Comparison of ENCODE assay signal across 1 cellular context in genomic region chr2:11505652-11506610, GRCh38.
TF ChIP-seq lines count a peak whose summit lies in the region.

No MANE protein-coding gene starts in this region.

TF ChIP-seq in HepG2, 621 proteins besides CTCF, POLR2A, EP300 and RAD21 (continued from another document):
- TF ChIP-seq, protein P1, sequence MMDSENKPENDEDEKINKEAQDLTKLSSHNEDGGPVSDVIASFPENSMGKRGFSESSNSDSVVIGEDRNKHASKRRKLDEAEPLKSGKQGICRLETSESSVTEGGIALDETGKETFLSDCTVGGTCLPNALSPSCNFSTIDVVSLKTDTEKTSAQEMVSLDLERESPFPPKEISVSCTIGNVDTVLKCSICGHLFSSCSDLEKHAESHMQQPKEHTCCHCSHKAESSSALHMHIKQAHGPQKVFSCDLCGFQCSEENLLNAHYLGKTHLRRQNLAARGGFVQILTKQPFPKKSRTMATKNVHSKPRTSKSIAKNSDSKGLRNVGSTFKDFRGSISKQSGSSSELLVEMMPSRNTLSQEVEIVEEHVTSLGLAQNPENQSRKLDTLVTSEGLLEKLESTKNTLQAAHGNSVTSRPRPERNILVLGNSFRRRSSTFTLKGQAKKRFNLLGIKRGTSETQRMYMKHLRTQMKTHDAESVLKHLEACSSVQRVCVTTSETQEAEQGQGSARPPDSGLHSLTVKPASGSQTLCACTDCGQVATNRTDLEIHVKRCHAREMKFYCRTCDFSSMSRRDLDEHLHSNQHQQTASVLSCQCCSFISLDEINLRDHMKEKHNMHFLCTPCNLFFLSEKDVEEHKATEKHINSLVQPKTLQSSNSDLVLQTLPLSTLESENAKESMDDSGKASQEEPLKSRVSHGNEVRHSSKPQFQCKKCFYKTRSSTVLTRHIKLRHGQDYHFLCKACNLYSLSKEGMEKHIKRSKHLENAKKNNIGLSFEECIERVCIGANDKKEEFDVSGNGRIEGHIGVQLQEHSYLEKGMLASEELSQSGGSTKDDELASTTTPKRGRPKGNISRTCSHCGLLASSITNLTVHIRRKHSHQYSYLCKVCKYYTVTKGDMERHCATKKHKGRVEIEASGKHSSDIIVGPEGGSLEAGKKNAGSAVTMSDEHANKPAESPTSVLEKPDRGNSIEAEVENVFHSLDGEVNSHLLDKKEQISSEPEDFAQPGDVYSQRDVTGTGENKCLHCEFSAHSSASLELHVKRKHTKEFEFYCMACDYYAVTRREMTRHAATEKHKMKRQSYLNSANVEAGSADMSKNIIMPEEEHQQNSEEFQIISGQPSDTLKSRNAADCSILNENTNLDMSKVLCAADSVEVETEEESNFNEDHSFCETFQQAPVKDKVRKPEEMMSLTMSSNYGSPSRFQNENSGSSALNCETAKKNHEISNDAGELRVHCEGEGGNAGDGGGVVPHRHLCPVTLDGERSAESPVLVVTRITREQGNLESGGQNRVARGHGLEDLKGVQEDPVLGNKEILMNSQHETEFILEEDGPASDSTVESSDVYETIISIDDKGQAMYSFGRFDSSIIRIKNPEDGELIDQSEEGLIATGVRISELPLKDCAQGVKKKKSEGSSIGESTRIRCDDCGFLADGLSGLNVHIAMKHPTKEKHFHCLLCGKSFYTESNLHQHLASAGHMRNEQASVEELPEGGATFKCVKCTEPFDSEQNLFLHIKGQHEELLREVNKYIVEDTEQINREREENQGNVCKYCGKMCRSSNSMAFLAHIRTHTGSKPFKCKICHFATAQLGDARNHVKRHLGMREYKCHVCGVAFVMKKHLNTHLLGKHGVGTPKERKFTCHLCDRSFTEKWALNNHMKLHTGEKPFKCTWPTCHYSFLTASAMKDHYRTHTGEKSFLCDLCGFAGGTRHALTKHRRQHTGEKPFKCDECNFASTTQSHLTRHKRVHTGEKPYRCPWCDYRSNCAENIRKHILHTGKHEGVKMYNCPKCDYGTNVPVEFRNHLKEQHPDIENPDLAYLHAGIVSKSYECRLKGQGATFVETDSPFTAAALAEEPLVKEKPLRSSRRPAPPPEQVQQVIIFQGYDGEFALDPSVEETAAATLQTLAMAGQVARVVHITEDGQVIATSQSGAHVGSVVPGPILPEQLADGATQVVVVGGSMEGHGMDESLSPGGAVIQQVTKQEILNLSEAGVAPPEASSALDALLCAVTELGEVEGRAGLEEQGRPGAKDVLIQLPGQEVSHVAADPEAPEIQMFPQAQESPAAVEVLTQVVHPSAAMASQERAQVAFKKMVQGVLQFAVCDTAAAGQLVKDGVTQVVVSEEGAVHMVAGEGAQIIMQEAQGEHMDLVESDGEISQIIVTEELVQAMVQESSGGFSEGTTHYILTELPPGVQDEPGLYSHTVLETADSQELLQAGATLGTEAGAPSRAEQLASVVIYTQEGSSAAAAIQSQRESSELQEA (CRISPR knock-in tag; IDR thresholded peaks at IDR 0.05; ENCODE audit: not compliant biosample characterization): peak; percentile 79
- TF ChIP-seq SP5 (CRISPR knock-in tag; IDR thresholded peaks at IDR 0.05; ENCODE audit: borderline replicate concordance, low read depth): peak; percentile 55; the same call in 1 of the 2 replicates
- TF ChIP-seq MTERF4 (CRISPR knock-in tag; IDR thresholded peaks at IDR 0.05): no peak
- TF ChIP-seq ZFX (CRISPR knock-in tag; IDR thresholded peaks at IDR 0.05; ENCODE audit: low read depth): peak; percentile 90
- no peak for TF ChIP-seq SCMH1 (CRISPR knock-in tag; IDR thresholded peaks at IDR 0.05; ENCODE audit: borderline replicate concordance)
- TF ChIP-seq GTF2F1 (IDR thresholded peaks at IDR 0.05; ENCODE audit: low read length): no peak
- peak; percentile 41 for TF ChIP-seq HOMEZ (CRISPR knock-in tag; IDR thresholded peaks at IDR 0.05; ENCODE audit: low read depth)
- TF ChIP-seq NFKB2 (CRISPR knock-in tag; IDR thresholded peaks at IDR 0.05; ENCODE audit: borderline replicate concordance): no peak
- TF ChIP-seq ZNF879 (CRISPR knock-in tag; IDR thresholded peaks at IDR 0.05): 0 out of 2 replicates have a peak, but pooled peaks have one; percentile 49
- 0 out of 2 replicates have a peak, but pooled peaks have one; percentile 25 for TF ChIP-seq HNRNPL (IDR thresholded peaks at IDR 0.05; ENCODE audit: low read depth, low read length)
- TF ChIP-seq ZBTB7B (CRISPR knock-in tag; IDR thresholded peaks at IDR 0.05): peak; percentile 79; the same call in 1 of the 2 replicates
- no peak for TF ChIP-seq MBNL3 (CRISPR knock-in tag; conservative IDR thresholded peaks at IDR 0.05)
- peak; percentile 85; the same call in 1 of the 2 replicates for TF ChIP-seq MED13 (CRISPR knock-in tag; IDR thresholded peaks at IDR 0.05)
- TF ChIP-seq, protein P2, sequence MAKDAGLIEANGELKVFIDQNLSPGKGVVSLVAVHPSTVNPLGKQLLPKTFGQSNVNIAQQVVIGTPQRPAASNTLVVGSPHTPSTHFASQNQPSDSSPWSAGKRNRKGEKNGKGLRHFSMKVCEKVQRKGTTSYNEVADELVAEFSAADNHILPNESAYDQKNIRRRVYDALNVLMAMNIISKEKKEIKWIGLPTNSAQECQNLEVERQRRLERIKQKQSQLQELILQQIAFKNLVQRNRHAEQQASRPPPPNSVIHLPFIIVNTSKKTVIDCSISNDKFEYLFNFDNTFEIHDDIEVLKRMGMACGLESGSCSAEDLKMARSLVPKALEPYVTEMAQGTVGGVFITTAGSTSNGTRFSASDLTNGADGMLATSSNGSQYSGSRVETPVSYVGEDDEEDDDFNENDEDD (CRISPR knock-in tag; IDR thresholded peaks at IDR 0.05; ENCODE audit: borderline replicate concordance): peak; percentile 43; the same call in 1 of the 2 replicates
- TF ChIP-seq NFYC (CRISPR knock-in tag; IDR thresholded peaks at IDR 0.05): peak; percentile 55
- peak; percentile 94 for TF ChIP-seq HDAC2 (CRISPR knock-in tag; IDR thresholded peaks at IDR 0.05)
- peak; percentile 90 for TF ChIP-seq FOXA3 (CRISPR knock-in tag; IDR thresholded peaks at IDR 0.05)
- TF ChIP-seq, protein P3, sequence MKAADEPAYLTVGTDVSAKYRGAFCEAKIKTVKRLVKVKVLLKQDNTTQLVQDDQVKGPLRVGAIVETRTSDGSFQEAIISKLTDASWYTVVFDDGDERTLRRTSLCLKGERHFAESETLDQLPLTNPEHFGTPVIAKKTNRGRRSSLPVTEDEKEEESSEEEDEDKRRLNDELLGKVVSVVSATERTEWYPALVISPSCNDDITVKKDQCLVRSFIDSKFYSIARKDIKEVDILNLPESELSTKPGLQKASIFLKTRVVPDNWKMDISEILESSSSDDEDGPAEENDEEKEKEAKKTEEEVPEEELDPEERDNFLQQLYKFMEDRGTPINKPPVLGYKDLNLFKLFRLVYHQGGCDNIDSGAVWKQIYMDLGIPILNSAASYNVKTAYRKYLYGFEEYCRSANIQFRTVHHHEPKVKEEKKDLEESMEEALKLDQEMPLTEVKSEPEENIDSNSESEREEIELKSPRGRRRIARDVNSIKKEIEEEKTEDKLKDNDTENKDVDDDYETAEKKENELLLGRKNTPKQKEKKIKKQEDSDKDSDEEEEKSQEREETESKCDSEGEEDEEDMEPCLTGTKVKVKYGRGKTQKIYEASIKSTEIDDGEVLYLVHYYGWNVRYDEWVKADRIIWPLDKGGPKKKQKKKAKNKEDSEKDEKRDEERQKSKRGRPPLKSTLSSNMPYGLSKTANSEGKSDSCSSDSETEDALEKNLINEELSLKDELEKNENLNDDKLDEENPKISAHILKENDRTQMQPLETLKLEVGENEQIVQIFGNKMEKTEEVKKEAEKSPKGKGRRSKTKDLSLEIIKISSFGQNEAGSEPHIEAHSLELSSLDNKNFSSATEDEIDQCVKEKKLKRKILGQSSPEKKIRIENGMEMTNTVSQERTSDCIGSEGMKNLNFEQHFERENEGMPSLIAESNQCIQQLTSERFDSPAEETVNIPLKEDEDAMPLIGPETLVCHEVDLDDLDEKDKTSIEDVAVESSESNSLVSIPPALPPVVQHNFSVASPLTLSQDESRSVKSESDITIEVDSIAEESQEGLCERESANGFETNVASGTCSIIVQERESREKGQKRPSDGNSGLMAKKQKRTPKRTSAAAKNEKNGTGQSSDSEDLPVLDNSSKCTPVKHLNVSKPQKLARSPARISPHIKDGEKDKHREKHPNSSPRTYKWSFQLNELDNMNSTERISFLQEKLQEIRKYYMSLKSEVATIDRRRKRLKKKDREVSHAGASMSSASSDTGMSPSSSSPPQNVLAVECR (CRISPR knock-in tag; IDR thresholded peaks at IDR 0.05; ENCODE audit: borderline replicate concordance): peak; percentile 72; the same call in 1 of the 2 replicates
- 0 out of 2 replicates have a peak, but pooled peaks have one; percentile 63 for TF ChIP-seq HINFP (CRISPR knock-in tag; IDR thresholded peaks at IDR 0.05; ENCODE audit: low read depth)
- no peak for TF ChIP-seq GPBP1L1 (CRISPR knock-in tag; IDR thresholded peaks at IDR 0.05)
